Comparison of ENCODE assay signal across 10 cellular contexts in the genomic region with DNA sequence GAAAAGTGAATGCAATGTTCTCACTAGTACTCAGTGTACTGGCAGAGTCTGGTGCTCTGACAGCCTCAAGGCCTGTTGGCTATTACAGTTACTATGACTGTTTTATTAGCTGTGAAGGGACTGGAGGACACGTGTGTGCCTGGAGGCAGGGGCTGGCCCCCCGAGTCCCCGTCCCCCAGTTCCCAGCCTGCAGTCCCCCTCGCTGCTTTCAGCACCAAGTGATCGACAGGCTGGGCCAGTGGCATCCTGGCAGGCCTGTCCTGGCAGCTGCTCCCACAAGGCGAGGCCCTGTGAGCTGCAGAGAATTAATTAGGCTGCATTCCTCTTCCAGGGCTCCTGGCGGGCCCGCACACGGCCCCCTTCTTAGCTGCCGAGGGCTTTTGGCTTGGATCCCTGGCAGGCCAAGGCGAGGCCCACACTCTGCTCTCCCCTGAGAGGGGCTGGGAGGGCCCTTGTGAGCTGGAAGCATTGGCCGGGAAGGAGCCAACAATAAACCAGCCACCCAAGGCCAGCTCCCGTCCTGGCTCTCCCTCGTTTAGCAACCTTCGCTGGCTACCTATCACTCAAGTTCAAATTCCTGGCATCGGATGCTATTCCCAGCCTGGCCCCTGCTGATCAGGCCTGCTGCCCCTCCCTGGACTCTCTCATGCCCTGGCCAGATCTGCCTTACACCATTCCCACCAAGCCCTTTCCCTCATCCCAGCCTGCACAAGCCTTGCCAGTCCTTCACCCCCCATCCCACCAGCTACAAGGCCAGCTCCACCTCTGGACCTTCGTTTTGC. TPM values are rescaled to one million over a fixed set of nuclear protein-coding genes. Genes with fewer than 3 reads are reported as not detected.
DNase-seq lines count a peak whose midpoint lies in the region; ATAC-seq and TF ChIP-seq lines count a peak whose summit lies in the region.
"Had no signal": no experiment of that assay in that cellular context is flagged by ENCODE, and none has a peak within 500 bp of the region (broad histone marks: within the 10 kb centered on the region; RNA-seq: fewer than 3 reads in every experiment).

No MANE protein-coding gene starts in this region.

- H3K27ac ChIP-seq in lung (ENCODE audit: low read depth in 1 of 2, low read length in 1 of 2): peak overlapping the region; percentile 27 to 75
- peak overlapping the region in 1 of 2 donors; percentile 21 for H3K27ac ChIP-seq in testis

- no peak overlapping the region for H3K4me3 Mint-ChIP-seq in immature natural killer cell
- H3K4me3 Mint-ChIP-seq: activated naive CD8-positive, alpha-beta T cell treated with anti-CD3 and anti-CD28 coated beads, Interleukin-2, amount 50 U/mL, for 24 hours had no signal

- no peak for TF ChIP-seq POLR2A in testis (IDR thresholded peaks at IDR 0.05)

- 64 to 86% methylated on average over 17 of the region's 17 CpGs for WGBS in lung, 2 donors
- 22 to 49% methylated on average over 10 to 17 of the region's 17 CpGs for WGBS in testis, 2 donors

- intact Hi-C loops in testis (cut with DNase I; ENCODE audit: low total_unique reads): no loop called here

- H3K36me3 Mint-ChIP-seq in immature natural killer cell: no peaks in the 10 kb centered on the region

- no peaks in the 10 kb centered on the region for H3K4me1 Mint-ChIP-seq in immature natural killer cell
- H3K4me1 Mint-ChIP-seq: activated naive CD8-positive, alpha-beta T cell treated with anti-CD3 and anti-CD28 coated beads, Interleukin-2, amount 50 U/mL, for 24 hours had no signal

- no peak overlapping the region for H3K27ac Mint-ChIP-seq in immature natural killer cell
- H3K27ac Mint-ChIP-seq: activated naive CD8-positive, alpha-beta T cell treated with anti-CD3 and anti-CD28 coated beads, Interleukin-2, amount 50 U/mL, for 24 hours had no signal

- H3K36me3 ChIP-seq in lung (ENCODE audit: control insufficient read depth in 2 of 2, insufficient read depth in 2 of 2, low read length in 2 of 2) (no peaks in the 10 kb centered on the region), testis (ENCODE audit: low read depth, missing control alignments) (no peaks in the 10 kb centered on the region)

- no peaks in the 10 kb centered on the region for H3K9me3 Mint-ChIP-seq in immature natural killer cell
- H3K9me3 Mint-ChIP-seq: activated naive CD8-positive, alpha-beta T cell treated with anti-CD3 and anti-CD28 coated beads, Interleukin-2, amount 50 U/mL, for 24 hours had no signal

- peak; percentile 69 for DNase-seq in NCI-H1694 (lab: John Stamatoyannopoulos, UW)
- DNase-seq in cerebellar nuclear complex (lab: John Stamatoyannopoulos, UW): peak; percentile 39 to 54
- DNase-seq in lung (ENCODE audit: low spot score): no peak
- peak; percentile 60 for DNase-seq in testis
- no peak for DNase-seq in GM13976 (ENCODE audit: low spot score)
- DNase-seq in immature natural killer cell: no peak
- no peak for DNase-seq in effector CD4-positive, alpha-beta T cell
- DNase-seq: activated naive CD8-positive, alpha-beta T cell treated with anti-CD3 and anti-CD28 coated beads, Interleukin-2, amount 50 U/mL, for 24 hours; NCI-H2081 had no signal

- TF ChIP-seq CTCF in lung (IDR thresholded peaks at IDR 0.05; ENCODE audit: control extremely low read depth, extremely low read depth) (no peak), testis (IDR thresholded peaks at IDR 0.05) (no peak), GM13976 (IDR thresholded peaks at IDR 0.05; ENCODE audit: borderline replicate concordance, control extremely low read depth, extremely low read depth, insufficient read depth, missing control alignments) (no peak)

- no peaks in the 10 kb centered on the region for H3K9me3 ChIP-seq in lung (ENCODE audit: control insufficient read depth in 2 of 2, insufficient read depth in 1 of 2, low read length in 1 of 2)
- H3K9me3 ChIP-seq in testis: no peaks in the 10 kb centered on the region

- ATAC-seq in lung (ENCODE audit: insufficient read depth, low FRiP score): no peak
- no peak for ATAC-seq in HG03457 (IDR thresholded peaks at IDR 0.05; ENCODE audit: unreplicated experiment)
- ATAC-seq: activated naive CD8-positive, alpha-beta T cell treated with anti-CD3 and anti-CD28 coated beads, Interleukin-2, amount 50 U/mL, for 24 hours had no signal

- in situ Hi-C loops in GM13976 (cut with MboI; ENCODE audit: low sequenced_read_pairs, unreplicated experiment): no loop called here

- H3K4me3 ChIP-seq in lung (no peak overlapping the region), testis (no peak overlapping the region)

- H3K27me3 Mint-ChIP-seq in immature natural killer cell (ENCODE audit: low read depth in 3 of 3): peaks cover 1 to 2% (median 2%) of the 10 kb centered on the region in 3 donors
- H3K27me3 Mint-ChIP-seq: activated naive CD8-positive, alpha-beta T cell treated with anti-CD3 and anti-CD28 coated beads, Interleukin-2, amount 50 U/mL, for 24 hours had no signal

- H3K27me3 ChIP-seq in lung (ENCODE audit: control insufficient read depth, insufficient read depth) (no peaks in the 10 kb centered on the region), testis (no peaks in the 10 kb centered on the region)

- H3K4me1 ChIP-seq in lung (ENCODE audit: control insufficient read depth in 2 of 2, insufficient read depth in 2 of 2, low read length in 2 of 2): peaks cover 3 to 9% of the 10 kb centered on the region in 2 donors
- H3K4me1 ChIP-seq in testis: peaks cover 41% of the 10 kb centered on the region

RNA-seq across cellular contexts. Expression of a gene that starts 9.8 kb away (rescaled TPM):
- 1 to 10 TPM; 1.3 to 3.5 TPM for total RNA-seq in lung
- 10 to 100 TPM in 1 of 2 donors, under 1 TPM in 1; 0.85 to 15.2 TPM for polyA plus RNA-seq in lung
- not detected for total RNA-seq in testis
- not detected for polyA plus RNA-seq in testis (ENCODE audit: insufficient read depth, low read depth, low replicate concordance)
- not detected for polyA plus RNA-seq in immature natural killer cell

Comparison
In these comparisons a context has a peak if more than half of its experiments do, and no peak if none do; other contexts are left out.
1. DNase-seq: peak in NCI-H1694 (single experiment), cerebellar nuclear complex (2 of 2) and testis (single experiment); none in lung (single experiment), GM13976 (single experiment), immature natural killer cell (0 of 3) and effector CD4-positive, alpha-beta T cell (single experiment).